In the genomic region with DNA sequence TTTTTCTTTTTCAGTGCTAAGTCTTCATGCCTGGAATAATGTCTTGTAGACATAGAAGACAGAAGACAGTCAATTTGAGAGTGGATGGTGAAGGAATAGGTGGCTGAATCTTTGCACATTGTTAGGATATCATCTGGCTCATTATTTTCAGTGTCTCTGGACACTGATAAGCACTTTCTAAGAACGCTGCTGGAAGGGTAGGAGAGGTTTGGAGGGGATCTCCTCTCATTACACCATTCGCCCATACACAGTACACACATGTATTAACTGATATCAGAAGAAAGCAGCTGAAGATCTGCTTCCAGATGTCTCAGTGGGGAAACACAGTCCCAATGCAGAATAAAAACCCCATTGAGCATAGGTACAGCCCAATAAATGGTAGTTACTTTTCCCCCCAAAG, we compare ENCODE assay signal across 28 cellular contexts.
"Had no signal": no experiment of that assay in that cellular context is flagged by ENCODE, and none has a peak within 500 bp of the region (broad histone marks: within the 10 kb centered on the region; RNA-seq: fewer than 3 reads in every experiment).

No MANE protein-coding gene starts in this region.

- H3K36me3 ChIP-seq: colonic mucosa, esophagus muscularis mucosa, esophagus squamous epithelium, gastrocnemius medialis, gastroesophageal sphincter, heart left ventricle, heart right ventricle had no signal

- ATAC-seq: effector memory CD8-positive, alpha-beta T cell; esophagus mucosa; foreskin keratinocyte; gastrocnemius medialis; gastroesophageal sphincter; heart left ventricle; heart right ventricle had no signal

- H3K27ac ChIP-seq: colonic mucosa, coronary artery, dorsolateral prefrontal cortex, epithelial cell of prostate, esophagus muscularis mucosa, esophagus squamous epithelium, foreskin keratinocyte, gastrocnemius medialis, gastroesophageal sphincter, heart left ventricle, heart right ventricle had no signal

- H3K27me3 ChIP-seq: colonic mucosa, esophagus muscularis mucosa, esophagus squamous epithelium, foreskin keratinocyte, gastrocnemius medialis, gastroesophageal sphincter, heart left ventricle, heart right ventricle had no signal

- FAIRE-seq: colon, endometrium, endothelial cell of umbilical vein, frontal cortex had no signal

- H3K4me1 ChIP-seq: colonic mucosa, esophagus muscularis mucosa, esophagus squamous epithelium, foreskin keratinocyte, gastrocnemius medialis, gastroesophageal sphincter, heart left ventricle, heart right ventricle had no signal

- DNase-seq: colonic mucosa; cortex of kidney; dermis blood vessel endothelial cell; dorsolateral prefrontal cortex; effector CD4-positive, alpha-beta T cell; effector CD8-positive, alpha-beta T cell; effector memory CD4-positive, alpha-beta T cell; effector memory CD8-positive, alpha-beta T cell; endodermal cell; erythroblast; esophagus squamous epithelium; foreskin fibroblast; foreskin keratinocyte; foreskin melanocyte; gastrocnemius medialis; glutamatergic neuron; head of caudate nucleus; heart left ventricle; heart right ventricle had no signal

- H3K4me3 ChIP-seq: colonic mucosa, coronary artery, dorsolateral prefrontal cortex, esophagus muscularis mucosa, esophagus squamous epithelium, gastrocnemius medialis, gastroesophageal sphincter, heart left ventricle, heart right ventricle had no signal

- H3K9me3 ChIP-seq: colonic mucosa, esophagus muscularis mucosa, esophagus squamous epithelium, gastrocnemius medialis, gastroesophageal sphincter, heart left ventricle, heart right ventricle had no signal
